10 cellular contexts compared by ENCODE assay signal in genomic region chr19:4580021-4580901, GRCh38. TPM values are rescaled to one million over a fixed set of nuclear protein-coding genes. Genes with fewer than 3 reads are reported as not detected.
DNase-seq lines count a peak whose midpoint lies in the region; ATAC-seq and TF ChIP-seq lines count a peak whose summit lies in the region.
"Had no signal": no experiment of that assay in that cellular context is flagged by ENCODE, and none has a peak within 500 bp of the region (broad histone marks: within the 10 kb centered on the region; RNA-seq: fewer than 3 reads in every experiment).

No MANE protein-coding gene starts in this region.

- CTCF ChIA-PET in WTC11 (lab: Charles Lee), result interaction anchor here (0.5 to 3.6 kb wide), 25 partner anchors 8 to 617 kb away, joined by 3 to 32 read pairs (median 4); partner anchors contain the start of gene PLIN5

- intact Hi-C loops in stomach (cut with DNase I; ENCODE audit: low total_unique reads), result no loop called here

- H3K4me3 ChIP-seq in HL-60 (replicated peaks; ENCODE audit: insufficient read depth, low read length) (peak overlapping the region; percentile 9; the same call in 1 of the 2 replicates), iPS-18a (ENCODE audit: low read length) (peak overlapping the region; percentile 59), stomach (peak overlapping the region; percentile 26 to 36 (median 32))

- H3K4me3 Mint-ChIP-seq in WTC11, result peak overlapping the region; percentile 75
- H3K4me3 Mint-ChIP-seq: activated CD4-positive, alpha-beta T cell treated with anti-CD3 and anti-CD28 coated beads, Interleukin-2, amount 10 ng/mL, durations not matched to agents 7 days and 5 days had no signal

- H3K36me3 Mint-ChIP-seq in WTC11, result no peaks in the 10 kb centered on the region

- H3K27me3 ChIP-seq in HL-60 (ENCODE audit: insufficient read depth, poor library complexity, severe bottlenecking), result peaks cover 50% of the 10 kb centered on the region
- peaks cover 19% of the 10 kb centered on the region for H3K27me3 ChIP-seq in iPS-18a (ENCODE audit: control insufficient read depth, insufficient read depth, low read length)
- peaks cover 20 to 98% (median 89%) of the 10 kb centered on the region in 3 donors for H3K27me3 ChIP-seq in stomach

- no peak for TF ChIP-seq EP300 in stomach (IDR thresholded peaks at IDR 0.05)

- H3K27me3 Mint-ChIP-seq in WTC11 (ENCODE audit: low read depth), result peaks cover 28% of the 10 kb centered on the region

- WGBS in stomach, 5 donors, result 3 to 35% (median 6%) methylated on average over 3 to 50 of the region's 50 CpGs

- no peak for TF ChIP-seq CTCF in HL-60 (IDR thresholded peaks at IDR 0.05; ENCODE audit: insufficient read depth, low read length)
- TF ChIP-seq CTCF in WTC11 (IDR thresholded peaks at IDR 0.05), result peak; percentile 26; the same call in 1 of the 2 replicates
- TF ChIP-seq CTCF in stomach (IDR thresholded peaks at IDR 0.05), result no peak

- POLR2A ChIA-PET in WTC11 (lab: Charles Lee), result no interaction called here

- H3K27ac ChIP-seq in HL-60 (replicated peaks) (no peak overlapping the region), iPS-18a (ENCODE audit: low read length) (no peak overlapping the region), stomach (no peak overlapping the region)

- H3K9me3 Mint-ChIP-seq in WTC11, result no peaks in the 10 kb centered on the region
- H3K9me3 Mint-ChIP-seq: activated CD4-positive, alpha-beta T cell treated with anti-CD3 and anti-CD28 coated beads, Interleukin-2, amount 10 ng/mL, durations not matched to agents 7 days and 5 days had no signal

- DNase-seq in HL-60 (ENCODE audit: low read depth in 1 of 2, low spot score in 1 of 2), result no peak
- peak; percentile 77 for DNase-seq in WTC11 (ENCODE audit: low spot score)
- no peak for DNase-seq in stomach
- no peak for DNase-seq in NCI-H510A (lab: John Stamatoyannopoulos, UW)
- DNase-seq: activated CD4-positive, alpha-beta T cell treated with anti-CD3 and anti-CD28 coated beads, Interleukin-2, amount 10 ng/mL, durations not matched to agents 7 days and 5 days; amniotic stem cell had no signal

- H3K27ac Mint-ChIP-seq in WTC11, result no peak overlapping the region
- H3K27ac Mint-ChIP-seq: activated CD4-positive, alpha-beta T cell treated with anti-CD3 and anti-CD28 coated beads, Interleukin-2, amount 10 ng/mL, durations not matched to agents 7 days and 5 days had no signal

- peaks cover 24% of the 10 kb centered on the region for H3K4me1 Mint-ChIP-seq in WTC11

- H3K9ac ChIP-seq in iPS-18a (ENCODE audit: low read length), result no peak overlapping the region

- H3K4me1 ChIP-seq in iPS-18a (ENCODE audit: control insufficient read depth, low read depth, low read length) (peaks cover 4% of the 10 kb centered on the region), stomach (peaks cover 11 to 35% (median 27%) of the 10 kb centered on the region in 4 donors)

- no peaks in the 10 kb centered on the region for H3K9me3 ChIP-seq in iPS-18a (ENCODE audit: control insufficient read depth, low read depth, low read length)
- no peaks in the 10 kb centered on the region for H3K9me3 ChIP-seq in stomach

- H3K36me3 ChIP-seq in iPS-18a (ENCODE audit: control insufficient read depth, low read depth, low read length), result no peaks in the 10 kb centered on the region
- H3K36me3 ChIP-seq in stomach, result no peaks in the 10 kb centered on the region

- TF ChIP-seq POLR2A in stomach (IDR thresholded peaks at IDR 0.05), result no peak

- peak; percentile 38 for ATAC-seq in WTC11
- no peak for ATAC-seq in HG03342 (IDR thresholded peaks at IDR 0.05; ENCODE audit: unreplicated experiment)
- no peak for ATAC-seq in GM18873 (IDR thresholded peaks at IDR 0.05; ENCODE audit: low FRiP score, unreplicated experiment)

TF ChIP-seq in WTC11, 78 proteins besides CTCF, POLR2A, EP300 and RAD21 (continues in another document):
- TF ChIP-seq ATF2 (CRISPR knock-in tag; IDR thresholded peaks at IDR 0.05; ENCODE audit: borderline replicate concordance, low read depth), result no peak
- TF ChIP-seq USF1 (CRISPR knock-in tag; IDR thresholded peaks at IDR 0.05), result peak; percentile 95
- TF ChIP-seq NFYB (CRISPR knock-in tag; conservative IDR thresholded peaks at IDR 0.05; ENCODE audit: low read depth), result peak; percentile 74
- no peak for TF ChIP-seq STAT6 (CRISPR knock-in tag; conservative IDR thresholded peaks at IDR 0.05; ENCODE audit: low read depth)
- TF ChIP-seq PREB (CRISPR knock-in tag; IDR thresholded peaks at IDR 0.05; ENCODE audit: borderline replicate concordance), result no peak
- no peak for TF ChIP-seq NFE2L1 (CRISPR knock-in tag; IDR thresholded peaks at IDR 0.05)
- TF ChIP-seq GRHL2 (CRISPR knock-in tag; IDR thresholded peaks at IDR 0.05; ENCODE audit: insufficient replicate concordance, severe bottlenecking), result no peak
- TF ChIP-seq PRRX2 (CRISPR knock-in tag; IDR thresholded peaks at IDR 0.05), result no peak
- TF ChIP-seq RELA (CRISPR knock-in tag; IDR thresholded peaks at IDR 0.05; ENCODE audit: borderline replicate concordance), result no peak
- TF ChIP-seq CBFB (CRISPR knock-in tag; IDR thresholded peaks at IDR 0.05; ENCODE audit: low read depth), result no peak
- no peak for TF ChIP-seq JAZF1 (CRISPR knock-in tag; IDR thresholded peaks at IDR 0.05)
- TF ChIP-seq CDX4 (CRISPR knock-in tag; IDR thresholded peaks at IDR 0.05; ENCODE audit: borderline replicate concordance), result no peak
- TF ChIP-seq ZNF423 (CRISPR knock-in tag; IDR thresholded peaks at IDR 0.05), result peak; percentile 37; the same call in 1 of the 2 replicates
- no peak for TF ChIP-seq NR3C1 (CRISPR knock-in tag; conservative IDR thresholded peaks at IDR 0.05; ENCODE audit: low read depth)

RNA-seq across cellular contexts. Expression of gene SEMA6B, which starts 20.8 kb away (rescaled TPM):
- total RNA-seq in WTC11 (2021) (45.1 to 52.1 TPM (median 49.1 TPM) in 3 replicates), stomach (1 to 10 TPM in 4 of 5 donors, not detected in 1; 1.2 to 6.7 (median 2.1) TPM)
- polyA plus RNA-seq in stomach, result 1 to 10 TPM; 1.7 to 2.1 (median 1.9) TPM
- total RNA-seq: activated CD4-positive, alpha-beta T cell treated with anti-CD3 and anti-CD28 coated beads, Interleukin-2, amount 10 ng/mL, durations not matched to agents 7 days and 5 days had no signal

RNA-seq across cellular contexts. Expression of gene LRG1, which starts 40.4 kb away (rescaled TPM):
- total RNA-seq in WTC11 (2021) (0.81 to 1.2 TPM (median 0.87 TPM) in 3 replicates), stomach (10 to 100 TPM in 1 of 5 donors, 1 to 10 TPM in 3, not detected in 1; 4.2 to 17.2 (median 7.3) TPM)
- 10 to 100 TPM in 2 of 3 donors, 1 to 10 TPM in 1; 2.1 to 23.3 (median 16.1) TPM for polyA plus RNA-seq in stomach
- total RNA-seq: RPMI7951 had no signal

RNA-seq across cellular contexts. Expression of gene PLIN5, which starts 45.2 kb away (rescaled TPM):
- 3.3 to 4.2 TPM (median 3.9 TPM) in 3 replicates for total RNA-seq in WTC11 (2021)
- total RNA-seq in stomach, result 100 to 1,000 TPM in 1 of 5 donors, 10 to 100 TPM in 2, 1 to 10 TPM in 2; 1.4 to 114 (median 37.8) TPM
- 10 to 100 TPM; 23.8 to 37.9 (median 25.3) TPM for polyA plus RNA-seq in stomach
- total RNA-seq: activated CD4-positive, alpha-beta T cell treated with anti-CD3 and anti-CD28 coated beads, Interleukin-2, amount 10 ng/mL, durations not matched to agents 7 days and 5 days; RPMI7951 had no signal

RNA-seq across cellular contexts. Expression of gene TNFAIP8L1, which starts 59.1 kb away (rescaled TPM):
- total RNA-seq in WTC11 (2021) (8.3 to 8.7 TPM (median 8.6 TPM) in 3 replicates), stomach (10 to 100 TPM in 2 of 5 donors, 1 to 10 TPM in 3; 7.0 to 43.4 (median 9.5) TPM)
- 1 to 10 TPM; 5.3 to 5.5 (median 5.4) TPM for polyA plus RNA-seq in stomach

Comparison
In these comparisons a context has a peak if more than half of its experiments do, and no peak if none do; other contexts are left out.
1. H3K4me3 ChIP-seq: peak in every context shown above with its lines; median percentile 59 in iPS-18a; 32 in stomach; 9 in HL-60.